Comparison of ENCODE assay signal across 18 cellular contexts in the genomic region with DNA sequence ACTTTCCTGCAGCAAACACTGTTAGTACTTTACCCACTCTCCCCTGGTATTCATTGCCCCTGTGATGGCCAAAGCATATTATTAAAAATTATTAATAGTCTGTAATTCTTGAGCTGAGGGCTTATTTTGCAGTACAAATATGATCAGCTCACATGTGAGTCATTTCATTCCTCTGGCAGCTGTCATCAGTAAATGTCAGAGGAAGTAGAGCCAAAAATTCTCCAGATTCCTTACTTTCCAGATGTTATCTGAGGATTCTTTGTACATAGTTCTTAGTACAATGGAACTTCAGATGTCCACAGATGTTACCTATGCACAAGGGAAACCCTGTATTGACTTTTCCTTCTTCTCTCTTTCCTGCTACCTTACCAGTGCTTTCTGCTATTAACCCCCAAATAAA. TPM values are rescaled to one million over a fixed set of nuclear protein-coding genes. Genes with fewer than 3 reads are reported as not detected.
DNase-seq lines count a peak whose midpoint lies in the region; ATAC-seq and TF ChIP-seq lines count a peak whose summit lies in the region.
"Had no signal": no experiment of that assay in that cellular context is flagged by ENCODE, and none has a peak within 500 bp of the region (broad histone marks: within the 10 kb centered on the region; RNA-seq: fewer than 3 reads in every experiment).

No MANE protein-coding gene starts in this region.

- H2BK5ac ChIP-seq in trophoblast cell (ENCODE audit: low read depth, low read length, poor library complexity), result no peak overlapping the region

- peak overlapping the region; percentile 87 for H3K27ac ChIP-seq in SJSA1
- H3K27ac ChIP-seq in fibroblast of lung (ENCODE audit: insufficient read depth, low read length), result no peak overlapping the region
- peak overlapping the region; percentile 80 for H3K27ac ChIP-seq in trophoblast cell (ENCODE audit: low read depth, low read length)
- H3K27ac ChIP-seq: esophagus muscularis mucosa, left lung had no signal

- ATAC-seq in HG03175 (IDR thresholded peaks at IDR 0.05; ENCODE audit: unreplicated experiment) (no peak), GM18873 (IDR thresholded peaks at IDR 0.05; ENCODE audit: low FRiP score, unreplicated experiment) (no peak), GM21447 (IDR thresholded peaks at IDR 0.05; ENCODE audit: unreplicated experiment) (no peak)
- ATAC-seq: activated T-helper 17 cell treated with anti-CD3 and anti-CD28 coated beads, Interleukin-2, amount 50 U/mL, for 72 hours; left lung; stimulated activated naive B cell treated with anti-CD40 and anti-IgM and Interleukin-4, amounts not matched to agents 10 μg/mL and 1 μg/mL and 100 μg/mL, for 72 hours had no signal

- H3K23ac ChIP-seq in trophoblast cell (ENCODE audit: low read length), result no peak overlapping the region

- H3K18ac ChIP-seq in trophoblast cell (ENCODE audit: low read length), result no peak overlapping the region

- H2BK12ac ChIP-seq in trophoblast cell (ENCODE audit: low read length), result no peak overlapping the region

- H4K91ac ChIP-seq in trophoblast cell (ENCODE audit: low read depth, low read length), result no peak overlapping the region

- H3K4ac ChIP-seq in trophoblast cell (ENCODE audit: low read depth, low read length), result no peak overlapping the region

- H4K12ac ChIP-seq in trophoblast cell (ENCODE audit: low read depth, low read length), result no peak overlapping the region

- H3K9ac ChIP-seq in fibroblast of lung (ENCODE audit: insufficient read depth, low read length), result no peak overlapping the region
- no peak overlapping the region for H3K9ac ChIP-seq in trophoblast cell (ENCODE audit: low read length)

- no peak overlapping the region for H2BK120ac ChIP-seq in trophoblast cell (ENCODE audit: insufficient read depth, low read length, poor library complexity)

- no peak overlapping the region for H3K4me3 ChIP-seq in SJSA1
- H3K4me3 ChIP-seq in fibroblast of lung (replicated peaks in 1 of 4; ENCODE audit: control extremely low read depth in 1 of 4, insufficient read depth in 1 of 4, low read depth in 3 of 4, low read length in 4 of 4), result no peak overlapping the region
- H3K4me3 ChIP-seq in trophoblast cell (ENCODE audit: low read depth, low read length), result no peak overlapping the region
- H3K4me3 ChIP-seq: esophagus muscularis mucosa, left lung had no signal

- H3K36me3 ChIP-seq in SJSA1 (no peaks in the 10 kb centered on the region; the same call in 1 of the 2 replicates), fibroblast of lung (ENCODE audit: control insufficient read depth, insufficient read depth, low read length) (no peaks in the 10 kb centered on the region), trophoblast cell (ENCODE audit: control insufficient read depth in 1 of 2, insufficient read depth in 2 of 2, low read length in 2 of 2) (no peaks in the 10 kb centered on the region)
- H3K36me3 ChIP-seq: esophagus muscularis mucosa, left lung had no signal

- no peak overlapping the region for H3K14ac ChIP-seq in trophoblast cell (ENCODE audit: low read length)

- H2AK5ac ChIP-seq in trophoblast cell (ENCODE audit: low read length), result no peak overlapping the region

- H3K79me2 ChIP-seq in fibroblast of lung (ENCODE audit: control insufficient read depth, insufficient read depth, low read length) (no peaks in the 10 kb centered on the region), trophoblast cell (ENCODE audit: control insufficient read depth, insufficient read depth, low read length, poor library complexity) (no peaks in the 10 kb centered on the region)

- H3K4me2 ChIP-seq in fibroblast of lung (ENCODE audit: extremely low read depth, insufficient read depth, low read length) (peak overlapping the region; percentile 9), trophoblast cell (ENCODE audit: low read length) (peak overlapping the region; percentile 36)

- no peak for TF ChIP-seq CTCF in fibroblast of lung (conservative IDR thresholded peaks at IDR 0.05 in 1 of 2, IDR thresholded peaks at IDR 0.05 in 1 of 2; ENCODE audit: low read depth in 1 of 2, low read length in 2 of 2)

- H3K9me3 ChIP-seq in SJSA1 (replicated peaks) (peaks cover 4% of the 10 kb centered on the region; the same call in 1 of the 2 replicates), fibroblast of lung (ENCODE audit: control insufficient read depth, insufficient read depth, low read depth, low read length) (peaks cover 2% of the 10 kb centered on the region), trophoblast cell (ENCODE audit: insufficient read depth, low read depth, low read length) (peaks cover 3% of the 10 kb centered on the region)

- DNase-seq in GM03348 (ENCODE audit: low spot score) (peak; percentile 77), SJSA1 (ENCODE audit: low read depth in 1 of 2, low spot score in 2 of 2) (peak; percentile 38 to 64), fibroblast of lung (ENCODE audit: low read depth in 2 of 2) (peak; percentile 41 to 85), trophoblast cell (peak; percentile 59 to 95), retina (no peak)
- DNase-seq: activated CD4-positive, alpha-beta T cell treated with anti-CD3 and anti-CD28 coated beads, Interleukin-2, amount 10 ng/mL, durations not matched to agents 24 days and 14 days; CD8-positive, alpha-beta memory T cell; left lung; occipital lobe; stimulated activated CD4-positive, alpha-beta T cell treated with anti-CD3 and anti-CD28 coated beads, Interleukin-1b, Interleukin-23, amount 100 ng/mL, for 48 hours; stimulated activated naive B cell treated with anti-CD40 and anti-IgM and Interleukin-4, amounts not matched to agents 10 μg/mL and 1 μg/mL and 100 μg/mL, for 72 hours had no signal

- H3K4me1 ChIP-seq in SJSA1 (replicated peaks), result peaks cover 54% of the 10 kb centered on the region
- peaks cover 18% of the 10 kb centered on the region for H3K4me1 ChIP-seq in fibroblast of lung (ENCODE audit: control insufficient read depth, extremely low read depth, insufficient read depth, low read length)
- H3K4me1 ChIP-seq in trophoblast cell (ENCODE audit: control insufficient read depth in 1 of 2, insufficient read depth in 2 of 2, low read length in 2 of 2), result peaks cover 2 to 3% of the 10 kb centered on the region in 2 experiments
- H3K4me1 ChIP-seq: esophagus muscularis mucosa, left lung had no signal

- no peaks in the 10 kb centered on the region for H4K20me1 ChIP-seq in fibroblast of lung (ENCODE audit: control insufficient read depth, extremely low read depth, insufficient read depth, low read length)

- H3K79me1 ChIP-seq in trophoblast cell (ENCODE audit: low read length), result peaks cover 3% of the 10 kb centered on the region

- no peak overlapping the region for H2AFZ ChIP-seq in fibroblast of lung (ENCODE audit: low read length)
- H2AFZ ChIP-seq in trophoblast cell (ENCODE audit: insufficient read depth, low read length, poor library complexity), result no peak overlapping the region

- no peak overlapping the region for H4K8ac ChIP-seq in trophoblast cell (ENCODE audit: low read depth, low read length)

- H3K27me3 ChIP-seq in SJSA1 (replicated peaks) (no peaks in the 10 kb centered on the region), fibroblast of lung (ENCODE audit: control insufficient read depth, insufficient read depth, low read length) (no peaks in the 10 kb centered on the region), trophoblast cell (ENCODE audit: insufficient read depth, low read length) (no peaks in the 10 kb centered on the region)
- H3K27me3 ChIP-seq: esophagus muscularis mucosa, left lung had no signal

RNA-seq across cellular contexts. Expression of gene OR5B3, which starts 12.5 kb away (rescaled TPM):
- total RNA-seq in SJSA1 (2014; rRNA removed; shearing (Covaris generic)), result not detected in 2 replicates
- total RNA-seq in fibroblast of lung, result not detected in 2 replicates
- polyA plus RNA-seq in fibroblast of lung, result not detected in 2 replicates
- not detected in 2 replicates for polyA plus RNA-seq in fibroblast of lung (2012)
- polyA minus RNA-seq in fibroblast of lung (ENCODE audit: low replicate concordance), result not detected in 2 replicates
- not detected in 2 replicates for polyA plus RNA-seq in trophoblast cell (2013)
- total RNA-seq: activated CD4-positive, alpha-beta T cell treated with anti-CD3 and anti-CD28 coated beads, Interleukin-2, amount 10 ng/mL, durations not matched to agents 24 days and 14 days; activated T-helper 17 cell treated with anti-CD3 and anti-CD28 coated beads, Interleukin-2, amount 50 U/mL, for 72 hours; cardiac septum; CD8-positive, alpha-beta memory T cell; esophagus muscularis mucosa; H1; left lung; occipital lobe had no signal
- polyA plus RNA-seq: CD8-positive, alpha-beta memory T cell; H1 had no signal

RNA-seq across cellular contexts. Expression of gene OR5B2, which starts 33.7 kb away (rescaled TPM):
- not detected in 2 replicates for total RNA-seq in SJSA1 (2014; rRNA removed; shearing (Covaris generic))
- total RNA-seq in fibroblast of lung, result not detected in 2 replicates
- not detected in 2 replicates for polyA plus RNA-seq in fibroblast of lung
- not detected in 2 replicates for polyA plus RNA-seq in fibroblast of lung (2012)
- polyA minus RNA-seq in fibroblast of lung (ENCODE audit: low replicate concordance), result not detected in 2 replicates
- polyA plus RNA-seq in trophoblast cell (2013), result not detected in 2 replicates
- total RNA-seq: activated CD4-positive, alpha-beta T cell treated with anti-CD3 and anti-CD28 coated beads, Interleukin-2, amount 10 ng/mL, durations not matched to agents 24 days and 14 days; cardiac septum; CD8-positive, alpha-beta memory T cell; esophagus muscularis mucosa; H1; left lung; occipital lobe had no signal
- polyA plus RNA-seq: CD8-positive, alpha-beta memory T cell had no signal

RNA-seq across cellular contexts. Expression of gene OR5B17, which starts 35.3 kb away (rescaled TPM):
- not detected in 2 replicates for total RNA-seq in SJSA1 (2014; rRNA removed; shearing (Covaris generic))
- total RNA-seq in fibroblast of lung, result not detected in 2 replicates
- polyA plus RNA-seq in fibroblast of lung, result not detected in 2 replicates
- polyA plus RNA-seq in fibroblast of lung (2012), result not detected in 2 replicates
- not detected in 2 replicates for polyA minus RNA-seq in fibroblast of lung (ENCODE audit: low replicate concordance)
- not detected in 2 replicates for polyA plus RNA-seq in trophoblast cell (2013)
- total RNA-seq: activated CD4-positive, alpha-beta T cell treated with anti-CD3 and anti-CD28 coated beads, Interleukin-2, amount 10 ng/mL, durations not matched to agents 24 days and 14 days; activated T-helper 17 cell treated with anti-CD3 and anti-CD28 coated beads, Interleukin-2, amount 50 U/mL, for 72 hours; cardiac septum; CD8-positive, alpha-beta memory T cell; esophagus muscularis mucosa; H1; left lung; occipital lobe had no signal
- polyA plus RNA-seq: CD8-positive, alpha-beta memory T cell; H1 had no signal

RNA-seq across cellular contexts. Expression of gene OR5B12, which starts 47.8 kb away (rescaled TPM):
- total RNA-seq in SJSA1 (2014; rRNA removed; shearing (Covaris generic)), result not detected in 2 replicates
- not detected in 2 replicates for total RNA-seq in fibroblast of lung
- polyA plus RNA-seq in fibroblast of lung, result 0.02 and 0.11 TPM in 2 replicates
- polyA plus RNA-seq in fibroblast of lung (2012), result not detected in 2 replicates
- polyA minus RNA-seq in fibroblast of lung (ENCODE audit: low replicate concordance), result not detected in 2 replicates
- not detected in 2 replicates for polyA plus RNA-seq in trophoblast cell (2013)
- total RNA-seq: activated CD4-positive, alpha-beta T cell treated with anti-CD3 and anti-CD28 coated beads, Interleukin-2, amount 10 ng/mL, durations not matched to agents 24 days and 14 days; cardiac septum; esophagus muscularis mucosa; H1; left lung; occipital lobe had no signal
- polyA plus RNA-seq: CD8-positive, alpha-beta memory T cell; H1 had no signal
